ENCODE assay signal across 22 cellular contexts in the genomic region with DNA sequence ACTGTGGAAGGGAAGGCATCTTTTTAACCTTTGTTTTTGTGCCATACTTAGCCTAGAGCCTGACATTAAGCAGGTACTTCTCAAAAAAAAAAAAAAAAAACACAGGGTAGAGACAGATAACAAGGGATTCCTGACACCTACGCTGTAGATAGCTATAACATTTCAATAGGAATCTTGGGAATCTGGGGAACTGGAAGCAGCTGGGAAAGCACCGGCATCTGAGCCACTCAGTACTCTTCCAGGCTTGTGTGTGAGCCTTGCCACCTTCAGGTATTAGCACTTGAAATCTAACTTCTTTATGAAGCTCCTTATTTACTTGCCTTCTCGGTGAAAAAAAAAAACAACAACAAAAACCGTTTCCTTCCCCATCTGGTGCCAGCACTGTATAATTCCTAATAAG. TPM values are rescaled to one million over a fixed set of nuclear protein-coding genes. Genes with fewer than 3 reads are reported as not detected.
A peak's percentile ranks its signal among the peaks of the same experiment; 100 is the strongest.
DNase-seq lines count a peak whose midpoint lies in the region; ATAC-seq, FAIRE-seq and TF ChIP-seq lines count a peak whose summit lies in the region.
"Had no signal": no experiment of that assay in that cellular context is flagged by ENCODE, and none has a peak within 500 bp of the region (broad histone marks: within the 10 kb centered on the region; RNA-seq: fewer than 3 reads in every experiment).

No MANE protein-coding gene starts in this region.

- H3K4me1 ChIP-seq in BLaER1 (peaks cover 40% of the 10 kb centered on the region), GM23338 (ENCODE audit: insufficient read depth) (peaks cover 33% of the 10 kb centered on the region), mesodermal cell (ENCODE audit: control insufficient read depth, insufficient read depth, low read length, poor library complexity, severe bottlenecking) (peaks cover 20% of the 10 kb centered on the region)
- H3K4me1 ChIP-seq: right lobe of liver had no signal

- no peak overlapping the region for H3K9ac ChIP-seq in BLaER1

- FAIRE-seq in GM12892 (lab: Jason Lieb, UNC): no peak
- FAIRE-seq: D721Med, G401.6, K562 had no signal

- H3K27me3 ChIP-seq in BLaER1 (no peaks in the 10 kb centered on the region), GM23338 (ENCODE audit: insufficient read depth) (no peaks in the 10 kb centered on the region)
- H3K27me3 ChIP-seq: esophagus squamous epithelium, right lobe of liver had no signal

- H3K27me3 Mint-ChIP-seq in GM23338 (ENCODE audit: insufficient read depth, low read depth, poor library complexity) (no peaks in the 10 kb centered on the region), endothelial cell (ENCODE audit: unreplicated experiment) (peaks cover 2% of the 10 kb centered on the region)
- H3K27me3 Mint-ChIP-seq in central memory CD8-positive, alpha-beta T cell: no peaks in the 10 kb centered on the region
- no peaks in the 10 kb centered on the region for H3K27me3 Mint-ChIP-seq in activated naive CD8-positive, alpha-beta T cell treated with anti-CD3 and anti-CD28 coated beads for 36 hours
- H3K27me3 Mint-ChIP-seq: activated B cell treated with CpG ODN at 0.5 μM for 24 hours; stimulated activated naive CD8-positive, alpha-beta T cell treated with anti-CD3 and anti-CD28 coated beads, Interleukin-15, amount 100 ng/mL, for 72 hours had no signal

- DNase-seq in GM23338 (ENCODE audit: low spot score): peak; percentile 78
- DNase-seq in central memory CD8-positive, alpha-beta T cell (ENCODE audit: low spot score in 2 of 2): no peak
- no peak for DNase-seq in GM12892 (ENCODE audit: insufficient read length)
- DNase-seq in endothelial cell (ENCODE audit: low spot score): no peak
- no peak for DNase-seq in activated CD4-positive, alpha-beta T cell treated with anti-CD3 and anti-CD28 coated beads, Interleukin-2, amount 50 U/mL, for 1 hour
- DNase-seq in activated naive CD8-positive, alpha-beta T cell treated with anti-CD3 and anti-CD28 coated beads for 36 hours: no peak
- DNase-seq: activated B cell treated with CpG ODN at 0.5 μM for 24 hours; central memory CD4-positive, alpha-beta T cell; esophagus squamous epithelium; glutamatergic neuron; NCI-H187 treated with DMSO at 0.1 percent for 48 hours; NCI-H446; nucleus accumbens; right lobe of liver; stimulated activated naive CD8-positive, alpha-beta T cell treated with anti-CD3 and anti-CD28 coated beads, Interleukin-15, amount 100 ng/mL, for 72 hours had no signal

- no peaks in the 10 kb centered on the region for H3K9me3 Mint-ChIP-seq in GM23338
- H3K9me3 Mint-ChIP-seq in central memory CD8-positive, alpha-beta T cell: no peaks in the 10 kb centered on the region
- no peaks in the 10 kb centered on the region for H3K9me3 Mint-ChIP-seq in endothelial cell (ENCODE audit: unreplicated experiment)
- H3K9me3 Mint-ChIP-seq in activated naive CD8-positive, alpha-beta T cell treated with anti-CD3 and anti-CD28 coated beads for 36 hours: no peaks in the 10 kb centered on the region
- H3K9me3 Mint-ChIP-seq: activated B cell treated with CpG ODN at 0.5 μM for 24 hours; activated T-helper 1 cell treated with anti-CD3 and anti-CD28 coated beads, Interleukin-12 subunit alpha, Interleukin-12 subunit beta, Interleukin-2, Interleukin-4 antibody, amounts not matched to agents 30 ng/mL and 10 ng/mL and 1 ng/mL, durations not matched to agents 14 hours and 24 hours and 36 hours; stimulated activated naive CD8-positive, alpha-beta T cell treated with anti-CD3 and anti-CD28 coated beads, Interleukin-15, amount 100 ng/mL, for 72 hours had no signal

- peak overlapping the region; percentile 28; the same call in 1 of the 2 replicates for H3K27ac ChIP-seq in BLaER1
- peak overlapping the region; percentile 67; the same call in 1 of the 2 replicates for H3K27ac ChIP-seq in GM23338 (ENCODE audit: low read depth)
- H3K27ac ChIP-seq in mesodermal cell (ENCODE audit: low read depth, low read length, severe bottlenecking): peak overlapping the region; percentile 71
- H3K27ac ChIP-seq: HL-60, right lobe of liver had no signal

- TF ChIP-seq CTCF in GM23338 (conservative IDR thresholded peaks at IDR 0.05; ENCODE audit: low read depth in 2 of 2) (no peak), endothelial cell (IDR thresholded peaks at IDR 0.05; ENCODE audit: unreplicated experiment) (no peak)

- H3K36me3 Mint-ChIP-seq in GM23338 (ENCODE audit: low read depth) (no peaks in the 10 kb centered on the region), endothelial cell (ENCODE audit: low read depth, unreplicated experiment) (no peaks in the 10 kb centered on the region)
- H3K36me3 Mint-ChIP-seq in central memory CD8-positive, alpha-beta T cell (ENCODE audit: insufficient read depth): peaks cover 7% of the 10 kb centered on the region
- peaks cover 4% of the 10 kb centered on the region for H3K36me3 Mint-ChIP-seq in activated naive CD8-positive, alpha-beta T cell treated with anti-CD3 and anti-CD28 coated beads for 36 hours

- no peaks in the 10 kb centered on the region for H3K9me2 ChIP-seq in GM23338 (ENCODE audit: insufficient read depth)

- ATAC-seq in GM23338: peak; percentile 85
- no peak for ATAC-seq in central memory CD8-positive, alpha-beta T cell (replicated peaks; ENCODE audit: extremely low read depth, poor library complexity, severe bottlenecking)
- ATAC-seq: K562; right lobe of liver; stimulated activated naive CD8-positive, alpha-beta T cell treated with anti-CD3 and anti-CD28 coated beads, Interleukin-15, amount 100 ng/mL, for 72 hours had no signal

- H3K4me2 ChIP-seq in BLaER1 (peak overlapping the region; percentile 61), GM23338 (no peak overlapping the region)

- 67% methylated on average over 1 of the region's 4 CpGs; no CpG with 5 or more reads in 1 of the 2 experiments for WGBS in mesodermal cell (ENCODE audit: insufficient coverage in 2 of 2), 2 experiments

- H3F3A ChIP-seq in GM23338 (replicated peaks; ENCODE audit: low read depth): no peaks in the 10 kb centered on the region

- no peak for TF ChIP-seq POLR2A in GM12892 (IDR thresholded peaks at IDR 0.05; ENCODE audit: low read depth, low read length)

- H4K20me1 ChIP-seq in BLaER1: peaks cover 79% of the 10 kb centered on the region
- no peaks in the 10 kb centered on the region for H4K20me1 ChIP-seq in GM23338 (replicated peaks; ENCODE audit: insufficient read depth)

- H3K4me3 Mint-ChIP-seq in GM23338 (no peak overlapping the region), endothelial cell (ENCODE audit: unreplicated experiment) (no peak overlapping the region)
- no peak overlapping the region for H3K4me3 Mint-ChIP-seq in central memory CD8-positive, alpha-beta T cell
- no peak overlapping the region for H3K4me3 Mint-ChIP-seq in activated naive CD8-positive, alpha-beta T cell treated with anti-CD3 and anti-CD28 coated beads for 36 hours
- H3K4me3 Mint-ChIP-seq: activated B cell treated with CpG ODN at 0.5 μM for 24 hours; activated T-helper 1 cell treated with anti-CD3 and anti-CD28 coated beads, Interleukin-12 subunit alpha, Interleukin-12 subunit beta, Interleukin-2, Interleukin-4 antibody, amounts not matched to agents 30 ng/mL and 10 ng/mL and 1 ng/mL, durations not matched to agents 14 hours and 24 hours and 36 hours; stimulated activated naive CD8-positive, alpha-beta T cell treated with anti-CD3 and anti-CD28 coated beads, Interleukin-15, amount 100 ng/mL, for 72 hours had no signal

- H3K27ac Mint-ChIP-seq in GM23338 (no peak overlapping the region), endothelial cell (ENCODE audit: unreplicated experiment) (no peak overlapping the region)
- H3K27ac Mint-ChIP-seq in central memory CD8-positive, alpha-beta T cell (ENCODE audit: low read depth): peak overlapping the region; percentile 60
- no peak overlapping the region for H3K27ac Mint-ChIP-seq in activated naive CD8-positive, alpha-beta T cell treated with anti-CD3 and anti-CD28 coated beads for 36 hours
- H3K27ac Mint-ChIP-seq: activated T-helper 1 cell treated with anti-CD3 and anti-CD28 coated beads, Interleukin-12 subunit alpha, Interleukin-12 subunit beta, Interleukin-2, Interleukin-4 antibody, amounts not matched to agents 30 ng/mL and 10 ng/mL and 1 ng/mL, durations not matched to agents 14 hours and 24 hours and 36 hours had no signal

- peaks cover 68% of the 10 kb centered on the region for H3K79me2 ChIP-seq in GM23338 (replicated peaks; ENCODE audit: insufficient read depth)

- H3K4me3 ChIP-seq in BLaER1 (no peak overlapping the region), GM23338 (no peak overlapping the region), mesodermal cell (ENCODE audit: extremely low read depth, insufficient read depth, low read length, poor library complexity, severe bottlenecking) (no peak overlapping the region)
- H3K4me3 ChIP-seq: esophagus squamous epithelium, K562, right lobe of liver had no signal

- H3K9me3 ChIP-seq in BLaER1 (no peaks in the 10 kb centered on the region), mesodermal cell (ENCODE audit: control insufficient read depth, low read length) (no peaks in the 10 kb centered on the region)
- H3K9me3 ChIP-seq: esophagus squamous epithelium, right lobe of liver had no signal

- H2AFZ ChIP-seq in GM23338: no peak overlapping the region

- H3K4me1 Mint-ChIP-seq in GM23338 (peaks cover 34% of the 10 kb centered on the region), endothelial cell (ENCODE audit: unreplicated experiment) (peaks cover 3% of the 10 kb centered on the region)
- peaks cover 63% of the 10 kb centered on the region for H3K4me1 Mint-ChIP-seq in central memory CD8-positive, alpha-beta T cell
- peaks cover 43% of the 10 kb centered on the region for H3K4me1 Mint-ChIP-seq in activated naive CD8-positive, alpha-beta T cell treated with anti-CD3 and anti-CD28 coated beads for 36 hours

- H3K36me3 ChIP-seq in BLaER1 (peaks cover 11% of the 10 kb centered on the region; the same call in 1 of the 2 replicates), GM23338 (ENCODE audit: insufficient read depth) (no peaks in the 10 kb centered on the region), mesodermal cell (ENCODE audit: control insufficient read depth, insufficient read depth, low read length) (peaks cover 5% of the 10 kb centered on the region)
- H3K36me3 ChIP-seq: esophagus squamous epithelium, right lobe of liver had no signal

RNA-seq across cellular contexts. Expression of gene PIK3CA, which starts 46.8 kb away (rescaled TPM):
- 12.3 and 13.4 TPM in 2 replicates for total RNA-seq in GM23338 (2014; rRNA removed; shearing (Covaris generic))
- 5.0 and 5.1 TPM in 2 replicates for polyA plus RNA-seq in GM23338 (2016; fragmentation: Nextera tagmentation; extraction: Ambion mirVana)
- 16.7 TPM for polyA plus RNA-seq in mesodermal cell (2013, experiment 1 of 2)
- 17.1 TPM for polyA plus RNA-seq in mesodermal cell (2013, experiment 2 of 2)
- 12.9 TPM for polyA plus RNA-seq in GM12892 (2012; ENCODE audit: missing spikeins)
- total RNA-seq in endothelial cell (ENCODE audit: unreplicated experiment): 26.7 TPM
- total RNA-seq in activated naive CD8-positive, alpha-beta T cell treated with anti-CD3 and anti-CD28 coated beads for 36 hours: 10 to 100 TPM; 16.8 to 19.0 TPM

RNA-seq across cellular contexts. Expression of gene KCNMB3, which starts 56.0 kb away (rescaled TPM):
- total RNA-seq in GM23338 (2014; rRNA removed; shearing (Covaris generic)): 0.58 and 1.3 TPM in 2 replicates
- 3.3 and 3.8 TPM in 2 replicates for polyA plus RNA-seq in GM23338 (2016; fragmentation: Nextera tagmentation; extraction: Ambion mirVana)
- polyA plus RNA-seq in mesodermal cell (2013, experiment 1 of 2): 1.0 TPM
- 1.2 TPM for polyA plus RNA-seq in mesodermal cell (2013, experiment 2 of 2)
- 4.6 TPM for polyA plus RNA-seq in GM12892 (2012; ENCODE audit: missing spikeins)
- 3.8 TPM for total RNA-seq in endothelial cell (ENCODE audit: unreplicated experiment)
- total RNA-seq in activated naive CD8-positive, alpha-beta T cell treated with anti-CD3 and anti-CD28 coated beads for 36 hours: under 1 TPM; 0.72 to 0.74 TPM
